Comparison of ENCODE assay signal across 19 cellular contexts in the genomic region with DNA sequence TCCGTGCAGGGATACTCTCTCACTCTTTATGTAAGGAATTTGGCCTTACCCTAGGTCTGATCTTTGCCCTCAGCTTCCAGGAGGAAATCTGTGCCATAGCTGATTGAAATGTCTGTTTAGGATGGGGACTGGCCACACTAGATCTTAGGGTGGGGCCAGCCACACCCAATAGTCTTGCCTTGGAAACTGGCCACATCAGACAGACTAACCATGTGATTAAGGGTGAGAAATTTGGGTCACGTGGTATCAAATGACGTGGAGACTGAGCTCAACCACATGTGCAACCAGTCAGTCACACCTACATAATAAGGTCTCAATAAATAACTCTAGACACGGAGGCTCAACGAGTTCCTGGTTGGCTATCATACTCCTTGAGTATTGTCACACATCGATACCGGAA.
DNase-seq lines count a peak whose midpoint lies in the region; ATAC-seq and TF ChIP-seq lines count a peak whose summit lies in the region.
"Had no signal": no experiment of that assay in that cellular context is flagged by ENCODE, and none has a peak within 500 bp of the region (broad histone marks: within the 10 kb centered on the region; RNA-seq: fewer than 3 reads in every experiment).

No MANE protein-coding gene starts in this region.

- H3K9me3 ChIP-seq in right cardiac atrium (ENCODE audit: control insufficient read depth, low read length) (no peaks in the 10 kb centered on the region), left ventricle myocardium inferior (replicated peaks) (no peaks in the 10 kb centered on the region), fibroblast of lung (ENCODE audit: control insufficient read depth, insufficient read depth, low read depth, low read length) (no peaks in the 10 kb centered on the region), tibial artery (no peaks in the 10 kb centered on the region)
- H3K9me3 ChIP-seq: BLaER1, HAP-1, SJCRH30 had no signal

- peak overlapping the region; percentile 37 for H2AFZ ChIP-seq in fibroblast of lung (ENCODE audit: low read length)
- H2AFZ ChIP-seq: PC-9 had no signal

- H3K4me3 ChIP-seq in right cardiac atrium (ENCODE audit: low read length): no peak overlapping the region
- no peak overlapping the region for H3K4me3 ChIP-seq in left ventricle myocardium inferior
- no peak overlapping the region for H3K4me3 ChIP-seq in fibroblast of lung (replicated peaks in 1 of 4; ENCODE audit: control extremely low read depth in 1 of 4, insufficient read depth in 1 of 4, low read depth in 3 of 4, low read length in 4 of 4)
- H3K4me3 ChIP-seq in tibial artery: no peak overlapping the region
- H3K4me3 ChIP-seq: BLaER1, HAP-1, PC-9, SJCRH30 had no signal

- DNase-seq in right cardiac atrium (no peak), left ventricle myocardium inferior (no peak), RKO (ENCODE audit: low spot score) (peak; percentile 34), fibroblast of lung (ENCODE audit: low read depth in 2 of 2) (peak in 1 of 2 donors; percentile 41), GM10266 (ENCODE audit: extremely low spot score) (no peak), tibial artery (no peak), kidney tubule cell (ENCODE audit: low spot score) (no peak), KBM-7 (no peak)
- DNase-seq: 8988T; CD4-positive, alpha-beta memory T cell; EL; KG1; NCI-H1105 treated with DMSO at 0.1 percent for 48 hours; NCI-H1694; NCI-H510A; PC-9; SJCRH30 had no signal

- no peak for TF ChIP-seq CTCF in left ventricle myocardium inferior (IDR thresholded peaks at IDR 0.05; ENCODE audit: borderline replicate concordance)
- no peak for TF ChIP-seq CTCF in fibroblast of lung (conservative IDR thresholded peaks at IDR 0.05 in 1 of 2, IDR thresholded peaks at IDR 0.05 in 1 of 2; ENCODE audit: low read depth in 1 of 2, low read length in 2 of 2)
- no peak for TF ChIP-seq CTCF in GM10266 (IDR thresholded peaks at IDR 0.05; ENCODE audit: control insufficient read depth, insufficient read depth, low read depth, missing control alignments)
- no peak for TF ChIP-seq CTCF in tibial artery (IDR thresholded peaks at IDR 0.05)

- H3K79me2 ChIP-seq in fibroblast of lung (ENCODE audit: control insufficient read depth, insufficient read depth, low read length): no peaks in the 10 kb centered on the region

- H4K20me1 ChIP-seq in fibroblast of lung (ENCODE audit: control insufficient read depth, extremely low read depth, insufficient read depth, low read length): no peaks in the 10 kb centered on the region
- H4K20me1 ChIP-seq: BLaER1 had no signal

- peak overlapping the region; percentile 15 for H3K4me2 ChIP-seq in fibroblast of lung (ENCODE audit: extremely low read depth, insufficient read depth, low read length)
- H3K4me2 ChIP-seq: BLaER1, PC-9 had no signal

- no peak overlapping the region for H3K27ac ChIP-seq in right cardiac atrium (ENCODE audit: low read length)
- no peak overlapping the region for H3K27ac ChIP-seq in left ventricle myocardium inferior (replicated peaks)
- peak overlapping the region; percentile 13 for H3K27ac ChIP-seq in fibroblast of lung (ENCODE audit: insufficient read depth, low read length)
- H3K27ac ChIP-seq in tibial artery: no peak overlapping the region
- H3K27ac ChIP-seq: BLaER1, PC-9, SJCRH30 had no signal

- peak; percentile 16 to 49 for ATAC-seq in right cardiac atrium

- 66% methylated on average over 7 of the region's 7 CpGs for WGBS in right cardiac atrium

- in situ Hi-C loops in KBM-7 (cut with MboI; ENCODE audit: low pct_unique_long_range_greater_than_20kb, low sequenced_read_pairs): no loop called here

- H3K4me1 ChIP-seq in right cardiac atrium (ENCODE audit: control insufficient read depth, insufficient read depth, low read length): no peaks in the 10 kb centered on the region
- no peaks in the 10 kb centered on the region for H3K4me1 ChIP-seq in left ventricle myocardium inferior
- H3K4me1 ChIP-seq in fibroblast of lung (ENCODE audit: control insufficient read depth, extremely low read depth, insufficient read depth, low read length): no peaks in the 10 kb centered on the region
- H3K4me1 ChIP-seq in tibial artery: peaks cover 0 to 6% (median 0%) of the 10 kb centered on the region in 4 donors
- H3K4me1 ChIP-seq: BLaER1, HAP-1, SJCRH30 had no signal

- intact Hi-C loops in right cardiac atrium (cut with DNase I) (no loop called here), left ventricle myocardium inferior (cut with micrococcal nuclease) (no loop called here), tibial artery (cut with DNase I; ENCODE audit: low total_unique reads) (no loop called here)

- no peaks in the 10 kb centered on the region for H3K36me3 ChIP-seq in left ventricle myocardium inferior
- H3K36me3 ChIP-seq in fibroblast of lung (ENCODE audit: control insufficient read depth, insufficient read depth, low read length): no peaks in the 10 kb centered on the region
- H3K36me3 ChIP-seq in tibial artery: no peaks in the 10 kb centered on the region
- H3K36me3 ChIP-seq: BLaER1, HAP-1, SJCRH30 had no signal

- no peak overlapping the region for H3K9ac ChIP-seq in fibroblast of lung (ENCODE audit: insufficient read depth, low read length)
- H3K9ac ChIP-seq: BLaER1 had no signal

- H3K27me3 ChIP-seq in right cardiac atrium (ENCODE audit: control insufficient read depth, insufficient read depth) (no peaks in the 10 kb centered on the region), left ventricle myocardium inferior (ENCODE audit: low read depth) (no peaks in the 10 kb centered on the region), fibroblast of lung (ENCODE audit: control insufficient read depth, insufficient read depth, low read length) (no peaks in the 10 kb centered on the region), tibial artery (no peaks in the 10 kb centered on the region)
- H3K27me3 ChIP-seq: BLaER1, SJCRH30 had no signal
